ENCODE assay signal across 8 cellular contexts in genomic region chr14:70254476-70254961, GRCh38.
DNase-seq lines count a peak whose midpoint lies in the region; ATAC-seq, FAIRE-seq and TF ChIP-seq lines count a peak whose summit lies in the region.

No MANE protein-coding gene starts in this region.

- H3K4me1 Mint-ChIP-seq in activated CD4-positive, alpha-beta T cell treated with anti-CD3 and anti-CD28 coated beads, Interleukin-2, amount 10 ng/mL, durations not matched to agents 24 days and 14 days = no peaks in the 10 kb centered on the region

- intact Hi-C loops in right lobe of liver (cut with DNase I) = no loop called here
- intact Hi-C loops in activated CD4-positive, alpha-beta T cell treated with anti-CD3 and anti-CD28 coated beads, Interleukin-2, amount 10 ng/mL, durations not matched to agents 24 days and 14 days (cut with micrococcal nuclease) = no loop called here

- H3K27ac ChIP-seq in right lobe of liver = no peak overlapping the region

- no peak overlapping the region for H3K27ac Mint-ChIP-seq in activated CD4-positive, alpha-beta T cell treated with anti-CD3 and anti-CD28 coated beads, Interleukin-2, amount 10 ng/mL, durations not matched to agents 24 days and 14 days

- no peaks in the 10 kb centered on the region for H3K27me3 ChIP-seq in HAP-1 (ENCODE audit: low read depth)
- H3K27me3 ChIP-seq in bronchial epithelial cell (ENCODE audit: control insufficient read depth, insufficient read depth, low read length) = no peaks in the 10 kb centered on the region
- no peaks in the 10 kb centered on the region for H3K27me3 ChIP-seq in right lobe of liver

- FAIRE-seq in bronchial epithelial cell (lab: Jason Lieb, UNC) = no peak

- peaks cover 3% of the 10 kb centered on the region; the same call in 1 of the 2 replicates for H3K9me3 ChIP-seq in HAP-1
- H3K9me3 ChIP-seq in right lobe of liver = no peaks in the 10 kb centered on the region

- H3K4me1 ChIP-seq in HAP-1 (no peaks in the 10 kb centered on the region), right lobe of liver (no peaks in the 10 kb centered on the region)

- H3K27me3 Mint-ChIP-seq in activated CD4-positive, alpha-beta T cell treated with anti-CD3 and anti-CD28 coated beads, Interleukin-2, amount 10 ng/mL, durations not matched to agents 24 days and 14 days = peaks cover 62% of the 10 kb centered on the region

- TF ChIP-seq CTCF in bronchial epithelial cell (IDR thresholded peaks at IDR 0.05; ENCODE audit: insufficient read depth, low read length, severe bottlenecking) (no peak), right lobe of liver (IDR thresholded peaks at IDR 0.05) (no peak)

- in situ Hi-C loops in HAP-1 (cut with MboI; ENCODE audit: low sequenced_read_pairs) = no loop called here

- ATAC-seq in right lobe of liver = peak; percentile 95 to 97 (median 96)

- no peaks in the 10 kb centered on the region for H3K36me3 Mint-ChIP-seq in activated CD4-positive, alpha-beta T cell treated with anti-CD3 and anti-CD28 coated beads, Interleukin-2, amount 10 ng/mL, durations not matched to agents 24 days and 14 days (ENCODE audit: low read depth)

- TF ChIP-seq POLR2A in right lobe of liver (IDR thresholded peaks at IDR 0.05) = peak; percentile 12

- H3K4me3 Mint-ChIP-seq in activated CD4-positive, alpha-beta T cell treated with anti-CD3 and anti-CD28 coated beads, Interleukin-2, amount 10 ng/mL, durations not matched to agents 24 days and 14 days = no peak overlapping the region

- H3K36me3 ChIP-seq in HAP-1 (replicated peaks) (no peaks in the 10 kb centered on the region), bronchial epithelial cell (ENCODE audit: control insufficient read depth, insufficient read depth, low read length) (no peaks in the 10 kb centered on the region), right lobe of liver (no peaks in the 10 kb centered on the region)

- H3K4me3 ChIP-seq in HAP-1 = peak overlapping the region; percentile 29
- H3K4me3 ChIP-seq in bronchial epithelial cell (ENCODE audit: low read depth, low read length) = peak overlapping the region; percentile 33
- H3K4me3 ChIP-seq in right lobe of liver = peak overlapping the region; percentile 40 to 49 (median 43)

- H3K9me3 Mint-ChIP-seq in activated CD4-positive, alpha-beta T cell treated with anti-CD3 and anti-CD28 coated beads, Interleukin-2, amount 10 ng/mL, durations not matched to agents 24 days and 14 days = no peaks in the 10 kb centered on the region

- 0% methylated on average over 4 of the region's 31 CpGs for WGBS in right lobe of liver (ENCODE audit: insufficient coverage, low coverage, low lambda C conversion rate, missing lambda C conversion rate)

- peak; percentile 23 for DNase-seq in DMS153 (lab: John Stamatoyannopoulos, UW)
- DNase-seq in HAP-1 (ENCODE audit: low spot score in 2 of 2) = peak; percentile 16 to 67
- DNase-seq in NCI-H526 (lab: John Stamatoyannopoulos, UW) = peak; percentile 11 to 75
- peak; percentile 31 for DNase-seq in bronchial epithelial cell (ENCODE audit: low read depth)
- peak; percentile 71 to 75 (median 75) for DNase-seq in right lobe of liver
- peak; percentile 44 for DNase-seq in ureter (ENCODE audit: low spot score)
- no peak for DNase-seq in MV-4-11 (lab: John Stamatoyannopoulos, UW)
- DNase-seq in activated CD4-positive, alpha-beta T cell treated with anti-CD3 and anti-CD28 coated beads, Interleukin-2, amount 10 ng/mL, durations not matched to agents 24 days and 14 days = no peak

Comparison
In these comparisons a context has a peak if more than half of its experiments do, and no peak if none do; other contexts are left out.
1. DNase-seq: peak in DMS153 (single experiment), HAP-1 (2 of 2), NCI-H526 (2 of 2), bronchial epithelial cell (single experiment), right lobe of liver (3 of 3) and ureter (single experiment); none in MV-4-11 (single experiment) and activated CD4-positive, alpha-beta T cell treated with anti-CD3 and anti-CD28 coated beads, Interleukin-2, amount 10 ng/mL, durations not matched to agents 24 days and 14 days (single experiment).
2. Peak in every context shown above with its lines, with median percentiles within 50 percentile points of each other: H3K4me3 ChIP-seq.